ENCODE assay signal across 1 cellular context in genomic region chr3:128727485-128727884, GRCh38.
TF ChIP-seq lines count a peak whose summit lies in the region.

No MANE protein-coding gene starts in this region.

TF ChIP-seq in K562, 482 proteins besides CTCF, POLR2A, EP300 and RAD21 (continued from another document):
- no peak for TF ChIP-seq GMEB1 (CRISPR knock-in tag; IDR thresholded peaks at IDR 0.05)
- TF ChIP-seq CEBPZ (IDR thresholded peaks at IDR 0.05; ENCODE audit: borderline replicate concordance, low read depth, low read length), result no peak
- TF ChIP-seq E2F8 (IDR thresholded peaks at IDR 0.05; ENCODE audit: low read depth, partially characterized antibody), result no peak
- no peak for TF ChIP-seq CHD7 (IDR thresholded peaks at IDR 0.05; ENCODE audit: low read depth, low read length)
- TF ChIP-seq ZNF398 (CRISPR knock-in tag; IDR thresholded peaks at IDR 0.05), result no peak
